3 cellular contexts compared by ENCODE assay signal in the genomic region with DNA sequence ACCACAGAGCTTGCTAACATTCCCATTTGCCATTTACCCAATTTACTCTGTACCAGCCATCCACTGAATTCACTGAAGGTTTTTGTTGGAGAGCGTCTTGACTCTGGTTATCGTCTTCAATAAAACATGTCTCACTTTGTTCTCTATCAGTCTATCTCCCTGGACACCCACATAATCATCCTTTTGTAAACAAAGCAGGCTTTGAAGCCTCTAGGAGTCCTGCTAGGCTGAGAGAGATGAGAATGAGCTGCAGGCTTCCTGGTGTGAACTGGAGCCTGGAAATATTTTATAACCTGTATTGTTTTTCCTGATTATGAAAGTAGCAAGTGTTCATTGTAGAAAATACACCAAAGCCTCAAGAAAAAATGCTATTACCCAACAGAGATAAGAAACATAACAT.
A peak's percentile ranks its signal among the peaks of the same experiment; 100 is the strongest.
TF ChIP-seq lines count a peak whose summit lies in the region.

No MANE protein-coding gene starts in this region.

TF ChIP-seq in HEK293, 187 proteins besides CTCF, POLR2A, EP300 and RAD21 (continues in another document):
- TF ChIP-seq, protein P1, sequence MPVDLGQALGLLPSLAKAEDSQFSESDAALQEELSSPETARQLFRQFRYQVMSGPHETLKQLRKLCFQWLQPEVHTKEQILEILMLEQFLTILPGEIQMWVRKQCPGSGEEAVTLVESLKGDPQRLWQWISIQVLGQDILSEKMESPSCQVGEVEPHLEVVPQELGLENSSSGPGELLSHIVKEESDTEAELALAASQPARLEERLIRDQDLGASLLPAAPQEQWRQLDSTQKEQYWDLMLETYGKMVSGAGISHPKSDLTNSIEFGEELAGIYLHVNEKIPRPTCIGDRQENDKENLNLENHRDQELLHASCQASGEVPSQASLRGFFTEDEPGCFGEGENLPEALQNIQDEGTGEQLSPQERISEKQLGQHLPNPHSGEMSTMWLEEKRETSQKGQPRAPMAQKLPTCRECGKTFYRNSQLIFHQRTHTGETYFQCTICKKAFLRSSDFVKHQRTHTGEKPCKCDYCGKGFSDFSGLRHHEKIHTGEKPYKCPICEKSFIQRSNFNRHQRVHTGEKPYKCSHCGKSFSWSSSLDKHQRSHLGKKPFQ (tag by site-specific recombination; IDR thresholded peaks at IDR 0.05): peak; percentile 98
- TF ChIP-seq ZNF426 (tag by site-specific recombination; IDR thresholded peaks at IDR 0.05): no peak
- TF ChIP-seq ZXDB (tag by site-specific recombination; IDR thresholded peaks at IDR 0.05): peak; percentile 30; the same call in 1 of the 2 replicates
- TF ChIP-seq OSR2 (tag by site-specific recombination; IDR thresholded peaks at IDR 0.05): peak; percentile 62; the same call in 1 of the 2 replicates
- TF ChIP-seq, protein P2, sequence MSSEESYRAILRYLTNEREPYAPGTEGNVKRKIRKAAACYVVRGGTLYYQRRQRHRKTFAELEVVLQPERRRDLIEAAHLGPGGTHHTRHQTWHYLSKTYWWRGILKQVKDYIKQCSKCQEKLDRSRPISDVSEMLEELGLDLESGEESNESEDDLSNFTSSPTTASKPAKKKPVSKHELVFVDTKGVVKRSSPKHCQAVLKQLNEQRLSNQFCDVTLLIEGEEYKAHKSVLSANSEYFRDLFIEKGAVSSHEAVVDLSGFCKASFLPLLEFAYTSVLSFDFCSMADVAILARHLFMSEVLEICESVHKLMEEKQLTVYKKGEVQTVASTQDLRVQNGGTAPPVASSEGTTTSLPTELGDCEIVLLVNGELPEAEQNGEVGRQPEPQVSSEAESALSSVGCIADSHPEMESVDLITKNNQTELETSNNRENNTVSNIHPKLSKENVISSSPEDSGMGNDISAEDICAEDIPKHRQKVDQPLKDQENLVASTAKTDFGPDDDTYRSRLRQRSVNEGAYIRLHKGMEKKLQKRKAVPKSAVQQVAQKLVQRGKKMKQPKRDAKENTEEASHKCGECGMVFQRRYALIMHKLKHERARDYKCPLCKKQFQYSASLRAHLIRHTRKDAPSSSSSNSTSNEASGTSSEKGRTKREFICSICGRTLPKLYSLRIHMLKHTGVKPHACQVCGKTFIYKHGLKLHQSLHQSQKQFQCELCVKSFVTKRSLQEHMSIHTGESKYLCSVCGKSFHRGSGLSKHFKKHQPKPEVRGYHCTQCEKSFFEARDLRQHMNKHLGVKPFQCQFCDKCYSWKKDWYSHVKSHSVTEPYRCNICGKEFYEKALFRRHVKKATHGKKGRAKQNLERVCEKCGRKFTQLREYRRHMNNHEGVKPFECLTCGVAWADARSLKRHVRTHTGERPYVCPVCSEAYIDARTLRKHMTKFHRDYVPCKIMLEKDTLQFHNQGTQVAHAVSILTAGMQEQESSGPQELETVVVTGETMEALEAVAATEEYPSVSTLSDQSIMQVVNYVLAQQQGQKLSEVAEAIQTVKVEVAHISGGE (tag by site-specific recombination; conservative IDR thresholded peaks at IDR 0.05; ENCODE audit: low read depth): no peak
- TF ChIP-seq ZNF610 (tag by site-specific recombination; IDR thresholded peaks at IDR 0.05; ENCODE audit: borderline replicate concordance): 0 out of 2 replicates have a peak, but pooled peaks have one; percentile 65
- TF ChIP-seq ZBTB49 (tag by site-specific recombination; IDR thresholded peaks at IDR 0.05; ENCODE audit: low read depth): no peak
- 0 out of 2 replicates have a peak, but pooled peaks have one; percentile 32 for TF ChIP-seq ZNF335 (tag by site-specific recombination; conservative IDR thresholded peaks at IDR 0.05)

TF ChIP-seq in endothelial cell of umbilical vein, 7 proteins besides CTCF, POLR2A, EP300 and RAD21:
- no peak for TF ChIP-seq MYC (IDR thresholded peaks at IDR 0.05; ENCODE audit: low read depth, low read length)

TF ChIP-seq in GM23338, 12 proteins besides CTCF, POLR2A, EP300 and RAD21:
- TF ChIP-seq JUNB (IDR thresholded peaks at IDR 0.05; ENCODE audit: unreplicated experiment) (no peak), CREB1 (CRISPR knock-in tag; IDR thresholded peaks at IDR 0.05; ENCODE audit: low read depth) (no peak), ZNF331 (CRISPR knock-in tag; IDR thresholded peaks at IDR 0.05; ENCODE audit: low read depth) (no peak), POLR2AphosphoS5 (IDR thresholded peaks at IDR 0.05; ENCODE audit: low read depth) (no peak), NANOG (IDR thresholded peaks at IDR 0.05; ENCODE audit: borderline replicate concordance) (no peak), EZH2 (IDR thresholded peaks at IDR 0.05; ENCODE audit: low read depth, unreplicated experiment) (no peak), EZH2phosphoT487 (IDR thresholded peaks at IDR 0.05; ENCODE audit: unreplicated experiment) (no peak), ETS1 (IDR thresholded peaks at IDR 0.05) (no peak), STAT1 (IDR thresholded peaks at IDR 0.05; ENCODE audit: unreplicated experiment) (no peak), ZNF114 (CRISPR knock-in tag; IDR thresholded peaks at IDR 0.05) (no peak)
- TF ChIP-seq, protein P3, sequence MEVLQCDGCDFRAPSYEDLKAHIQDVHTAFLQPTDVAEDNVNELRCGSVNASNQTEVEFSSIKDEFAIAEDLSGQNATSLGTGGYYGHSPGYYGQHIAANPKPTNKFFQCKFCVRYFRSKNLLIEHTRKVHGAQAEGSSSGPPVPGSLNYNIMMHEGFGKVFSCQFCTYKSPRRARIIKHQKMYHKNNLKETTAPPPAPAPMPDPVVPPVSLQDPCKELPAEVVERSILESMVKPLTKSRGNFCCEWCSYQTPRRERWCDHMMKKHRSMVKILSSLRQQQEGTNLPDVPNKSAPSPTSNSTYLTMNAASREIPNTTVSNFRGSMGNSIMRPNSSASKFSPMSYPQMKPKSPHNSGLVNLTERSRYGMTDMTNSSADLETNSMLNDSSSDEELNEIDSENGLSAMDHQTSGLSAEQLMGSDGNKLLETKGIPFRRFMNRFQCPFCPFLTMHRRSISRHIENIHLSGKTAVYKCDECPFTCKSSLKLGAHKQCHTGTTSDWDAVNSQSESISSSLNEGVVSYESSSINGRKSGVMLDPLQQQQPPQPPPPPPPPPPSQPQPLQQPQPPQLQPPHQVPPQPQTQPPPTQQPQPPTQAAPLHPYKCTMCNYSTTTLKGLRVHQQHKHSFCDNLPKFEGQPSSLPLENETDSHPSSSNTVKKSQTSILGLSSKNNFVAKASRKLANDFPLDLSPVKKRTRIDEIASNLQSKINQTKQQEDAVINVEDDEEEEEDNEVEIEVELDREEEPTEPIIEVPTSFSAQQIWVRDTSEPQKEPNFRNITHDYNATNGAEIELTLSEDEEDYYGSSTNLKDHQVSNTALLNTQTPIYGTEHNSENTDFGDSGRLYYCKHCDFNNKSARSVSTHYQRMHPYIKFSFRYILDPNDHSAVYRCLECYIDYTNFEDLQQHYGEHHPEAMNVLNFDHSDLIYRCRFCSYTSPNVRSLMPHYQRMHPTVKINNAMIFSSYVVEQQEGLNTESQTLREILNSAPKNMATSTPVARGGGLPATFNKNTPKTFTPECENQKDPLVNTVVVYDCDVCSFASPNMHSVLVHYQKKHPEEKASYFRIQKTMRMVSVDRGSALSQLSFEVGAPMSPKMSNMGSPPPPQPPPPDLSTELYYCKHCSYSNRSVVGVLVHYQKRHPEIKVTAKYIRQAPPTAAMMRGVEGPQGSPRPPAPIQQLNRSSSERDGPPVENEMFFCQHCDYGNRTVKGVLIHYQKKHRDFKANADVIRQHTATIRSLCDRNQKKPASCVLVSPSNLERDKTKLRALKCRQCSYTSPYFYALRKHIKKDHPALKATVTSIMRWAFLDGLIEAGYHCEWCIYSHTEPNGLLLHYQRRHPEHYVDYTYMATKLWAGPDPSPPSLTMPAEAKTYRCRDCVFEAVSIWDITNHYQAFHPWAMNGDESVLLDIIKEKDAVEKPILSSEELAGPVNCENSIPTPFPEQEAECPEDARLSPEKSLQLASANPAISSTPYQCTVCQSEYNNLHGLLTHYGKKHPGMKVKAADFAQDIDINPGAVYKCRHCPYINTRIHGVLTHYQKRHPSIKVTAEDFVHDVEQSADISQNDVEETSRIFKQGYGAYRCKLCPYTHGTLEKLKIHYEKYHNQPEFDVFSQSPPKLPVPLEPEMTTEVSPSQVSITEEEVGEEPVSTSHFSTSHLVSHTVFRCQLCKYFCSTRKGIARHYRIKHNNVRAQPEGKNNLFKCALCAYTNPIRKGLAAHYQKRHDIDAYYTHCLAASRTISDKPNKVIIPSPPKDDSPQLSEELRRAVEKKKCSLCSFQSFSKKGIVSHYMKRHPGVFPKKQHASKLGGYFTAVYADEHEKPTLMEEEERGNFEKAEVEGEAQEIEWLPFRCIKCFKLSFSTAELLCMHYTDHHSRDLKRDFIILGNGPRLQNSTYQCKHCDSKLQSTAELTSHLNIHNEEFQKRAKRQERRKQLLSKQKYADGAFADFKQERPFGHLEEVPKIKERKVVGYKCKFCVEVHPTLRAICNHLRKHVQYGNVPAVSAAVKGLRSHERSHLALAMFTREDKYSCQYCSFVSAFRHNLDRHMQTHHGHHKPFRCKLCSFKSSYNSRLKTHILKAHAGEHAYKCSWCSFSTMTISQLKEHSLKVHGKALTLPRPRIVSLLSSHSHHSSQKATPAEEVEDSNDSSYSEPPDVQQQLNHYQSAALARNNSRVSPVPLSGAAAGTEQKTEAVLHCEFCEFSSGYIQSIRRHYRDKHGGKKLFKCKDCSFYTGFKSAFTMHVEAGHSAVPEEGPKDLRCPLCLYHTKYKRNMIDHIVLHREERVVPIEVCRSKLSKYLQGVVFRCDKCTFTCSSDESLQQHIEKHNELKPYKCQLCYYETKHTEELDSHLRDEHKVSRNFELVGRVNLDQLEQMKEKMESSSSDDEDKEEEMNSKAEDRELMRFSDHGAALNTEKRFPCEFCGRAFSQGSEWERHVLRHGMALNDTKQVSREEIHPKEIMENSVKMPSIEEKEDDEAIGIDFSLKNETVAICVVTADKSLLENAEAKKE (CRISPR knock-in tag; IDR thresholded peaks at IDR 0.05): no peak
- TF ChIP-seq, protein P4, sequence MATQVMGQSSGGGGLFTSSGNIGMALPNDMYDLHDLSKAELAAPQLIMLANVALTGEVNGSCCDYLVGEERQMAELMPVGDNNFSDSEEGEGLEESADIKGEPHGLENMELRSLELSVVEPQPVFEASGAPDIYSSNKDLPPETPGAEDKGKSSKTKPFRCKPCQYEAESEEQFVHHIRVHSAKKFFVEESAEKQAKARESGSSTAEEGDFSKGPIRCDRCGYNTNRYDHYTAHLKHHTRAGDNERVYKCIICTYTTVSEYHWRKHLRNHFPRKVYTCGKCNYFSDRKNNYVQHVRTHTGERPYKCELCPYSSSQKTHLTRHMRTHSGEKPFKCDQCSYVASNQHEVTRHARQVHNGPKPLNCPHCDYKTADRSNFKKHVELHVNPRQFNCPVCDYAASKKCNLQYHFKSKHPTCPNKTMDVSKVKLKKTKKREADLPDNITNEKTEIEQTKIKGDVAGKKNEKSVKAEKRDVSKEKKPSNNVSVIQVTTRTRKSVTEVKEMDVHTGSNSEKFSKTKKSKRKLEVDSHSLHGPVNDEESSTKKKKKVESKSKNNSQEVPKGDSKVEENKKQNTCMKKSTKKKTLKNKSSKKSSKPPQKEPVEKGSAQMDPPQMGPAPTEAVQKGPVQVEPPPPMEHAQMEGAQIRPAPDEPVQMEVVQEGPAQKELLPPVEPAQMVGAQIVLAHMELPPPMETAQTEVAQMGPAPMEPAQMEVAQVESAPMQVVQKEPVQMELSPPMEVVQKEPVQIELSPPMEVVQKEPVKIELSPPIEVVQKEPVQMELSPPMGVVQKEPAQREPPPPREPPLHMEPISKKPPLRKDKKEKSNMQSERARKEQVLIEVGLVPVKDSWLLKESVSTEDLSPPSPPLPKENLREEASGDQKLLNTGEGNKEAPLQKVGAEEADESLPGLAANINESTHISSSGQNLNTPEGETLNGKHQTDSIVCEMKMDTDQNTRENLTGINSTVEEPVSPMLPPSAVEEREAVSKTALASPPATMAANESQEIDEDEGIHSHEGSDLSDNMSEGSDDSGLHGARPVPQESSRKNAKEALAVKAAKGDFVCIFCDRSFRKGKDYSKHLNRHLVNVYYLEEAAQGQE (IDR thresholded peaks at IDR 0.05; ENCODE audit: unreplicated experiment): no peak
